In genomic region chr2:20650880-20651730, GRCh38 we compare ENCODE assay signal across 8 cellular contexts. TPM values are rescaled to one million over a fixed set of nuclear protein-coding genes. Genes with fewer than 3 reads are reported as not detected.
DNase-seq lines count a peak whose midpoint lies in the region; ATAC-seq and TF ChIP-seq lines count a peak whose summit lies in the region.

HS1BP3 (minus strand) TSS chr2:20651098; CDS start chr2:20651063, 35 bp downstream.

- peak; percentile 40 for TF ChIP-seq CTCF in AG09319 (IDR thresholded peaks at IDR 0.05; ENCODE audit: low read depth, low read length)
- TF ChIP-seq CTCF in choroid plexus epithelial cell (conservative IDR thresholded peaks at IDR 0.05; ENCODE audit: low read depth, low read length) = peak; percentile 53

- DNase-seq in AG09319 (ENCODE audit: extremely low read depth, low read depth) (peak; percentile 41), NCI-H226 (peak; percentile 59), choroid plexus epithelial cell (ENCODE audit: low read depth) (peak; percentile 76), left colon (peak; percentile 83 to 93)
- peak; percentile 74 to 76 for DNase-seq in activated CD4-positive, alpha-beta T cell treated with anti-CD3 and anti-CD28 coated beads for 24 hours (ENCODE audit: low read depth in 2 of 2)
- peak; percentile 86 to 88 for DNase-seq in stimulated activated CD4-positive, alpha-beta T cell treated with anti-CD3 and anti-CD28 coated beads, Interleukin-2, amount 100 ng/mL, for 24 hours

- peak within 1 kb of the TSS; percentile 94 for H3K4me3 ChIP-seq in choroid plexus epithelial cell (ENCODE audit: low read depth, low read length)

- intact Hi-C loops in left colon (cut with DNase I, micrococcal nuclease) = no loop called here

- ATAC-seq in GM18870 (IDR thresholded peaks at IDR 0.05; ENCODE audit: unreplicated experiment) (peak; percentile 68), HG03108 (IDR thresholded peaks at IDR 0.05; ENCODE audit: unreplicated experiment) (peak; percentile 95), left colon (peak; percentile 91)

RNA-seq across cellular contexts. Expression of gene HS1BP3, which starts in this region (rescaled TPM):
- total RNA-seq in left colon = 10 to 100 TPM; 26.9 to 33.5 TPM

Comparison
In these comparisons a context has a peak if more than half of its experiments do, and no peak if none do; other contexts are left out.
1. Peak in every context shown above with its lines: DNase-seq, ATAC-seq and H3K4me3 ChIP-seq.